In genomic region chr18:13452448-13452811, GRCh38 we compare ENCODE assay signal across 11 cellular contexts.
DNase-seq lines count a peak whose midpoint lies in the region; ATAC-seq, FAIRE-seq and TF ChIP-seq lines count a peak whose summit lies in the region.
"Had no signal": no experiment of that assay in that cellular context is flagged by ENCODE, and none has a peak within 500 bp of the region (broad histone marks: within the 10 kb centered on the region; RNA-seq: fewer than 3 reads in every experiment).

No MANE protein-coding gene starts in this region.

- peaks cover 26 to 82% (median 60%) of the 10 kb centered on the region in 9 donors for H3K4me1 ChIP-seq in heart right ventricle

- intact Hi-C loops in heart right ventricle (cut with DNase I), result loop anchor here in 1 of 10 donors (5.0 kb wide), 1 partner anchor 235 kb away; the partner anchor contains the start of gene LDLRAD4

- no peak overlapping the region for H3K4me3 ChIP-seq in heart right ventricle

- TF ChIP-seq CTCF in heart right ventricle (IDR thresholded peaks at IDR 0.05) (no peak), D721Med (IDR thresholded peaks at IDR 0.05; ENCODE audit: insufficient read depth, missing control alignments) (no peak)

- no peaks in the 10 kb centered on the region for H3K9me3 ChIP-seq in heart right ventricle

- DNase-seq in H4 (ENCODE audit: low spot score) (peak; percentile 60), amniotic epithelial cell (ENCODE audit: low read depth) (peak; percentile 73), heart right ventricle (peak in 1 of 2 donors; percentile 38), stromal cell of bone marrow (ENCODE audit: low read depth) (peak; percentile 71), D721Med (ENCODE audit: insufficient read length, low spot score) (no peak), left lobe of liver (ENCODE audit: low spot score) (no peak)
- no peak for DNase-seq in activated naive CD4-positive, alpha-beta T cell (lab: John Stamatoyannopoulos, UW)
- DNase-seq in stimulated activated CD4-positive, alpha-beta T cell treated with anti-CD3 and anti-CD28 coated beads, Interleukin-2, amount 100 ng/mL, for 24 hours, result no peak
- DNase-seq: activated CD4-positive, CD25-positive, alpha-beta regulatory T cell treated with anti-CD3 and anti-CD28 coated beads, Interleukin-2, amount 50 U/mL, for 72 hours; central memory CD4-positive, alpha-beta T cell had no signal

- no peaks in the 10 kb centered on the region for H3K36me3 ChIP-seq in heart right ventricle

- ATAC-seq in heart right ventricle (peak; percentile 16 to 47 (median 40)), left lobe of liver (no peak)

- no peak for FAIRE-seq in D721Med (lab: Jason Lieb, UNC)
- FAIRE-seq: islet of Langerhans had no signal

- peak overlapping the region in 4 of 10 donors; percentile 38 to 74 (median 61) for H3K27ac ChIP-seq in heart right ventricle

- WGBS in heart right ventricle, 2 donors, result 63 to 66% methylated on average over 8 of the region's 8 CpGs

- no peaks in the 10 kb centered on the region for H3K27me3 ChIP-seq in heart right ventricle

Comparison
In these comparisons a context has a peak if more than half of its experiments do, and no peak if none do; other contexts are left out.
1. DNase-seq: peak in H4 (single experiment), amniotic epithelial cell (single experiment) and stromal cell of bone marrow (single experiment); none in D721Med (single experiment), activated naive CD4-positive, alpha-beta T cell (0 of 4), left lobe of liver (single experiment) and stimulated activated CD4-positive, alpha-beta T cell treated with anti-CD3 and anti-CD28 coated beads, Interleukin-2, amount 100 ng/mL, for 24 hours (0 of 2).